In genomic region chr19:33063356-33064116, GRCh38 we compare ENCODE assay signal across 8 cellular contexts. TPM values are rescaled to one million over a fixed set of nuclear protein-coding genes. Genes with fewer than 3 reads are reported as not detected.
A peak's percentile ranks its signal among the peaks of the same experiment; 100 is the strongest.
DNase-seq lines count a peak whose midpoint lies in the region; ATAC-seq and TF ChIP-seq lines count a peak whose summit lies in the region.

No MANE protein-coding gene starts in this region.

- POLR2A ChIA-PET in CD4-positive, alpha-beta memory T cell (lab: Charles Lee; ENCODE audit: partially characterized antibody), result no interaction called here
- POLR2A ChIA-PET in activated CD4-positive, alpha-beta memory T cell treated with anti-CD3 and anti-CD28 coated beads, Interleukin-2, amount 10 ng/mL, durations not matched to agents 7 days and 5 days (lab: Charles Lee), result no interaction called here

- H3K4me3 ChIP-seq in CD4-positive, alpha-beta memory T cell (ENCODE audit: low read length in 2 of 2), result no peak overlapping the region
- H3K4me3 ChIP-seq in Karpas-422 (ENCODE audit: low read length) (peak overlapping the region; percentile 69), heart right ventricle (peak overlapping the region; percentile 44 to 66 (median 61))

- peak overlapping the region; percentile 61 for H3K9ac ChIP-seq in Karpas-422 (ENCODE audit: low read length)

- peak overlapping the region; percentile 20 to 69 (median 58) for H3K4me3 Mint-ChIP-seq in CD4-positive, alpha-beta memory T cell
- peak overlapping the region; percentile 55 for H3K4me3 Mint-ChIP-seq in activated CD4-positive, alpha-beta memory T cell treated with anti-CD3 and anti-CD28 coated beads, Interleukin-2, amount 10 ng/mL, durations not matched to agents 7 days and 5 days

- peak overlapping the region; percentile 70 for H3K4me2 ChIP-seq in Karpas-422 (ENCODE audit: low read depth, low read length, poor library complexity, severe bottlenecking)

- no peak for TF ChIP-seq CTCF in heart right ventricle (IDR thresholded peaks at IDR 0.05)

- CTCF ChIA-PET in CD4-positive, alpha-beta memory T cell (lab: Charles Lee; ENCODE audit: partially characterized antibody), result no interaction called here
- CTCF ChIA-PET in activated CD4-positive, alpha-beta memory T cell treated with anti-CD3 and anti-CD28 coated beads, Interleukin-2, amount 10 ng/mL, durations not matched to agents 7 days and 5 days (lab: Charles Lee), result no interaction called here

- no peaks in the 10 kb centered on the region for H3K9me3 ChIP-seq in CD4-positive, alpha-beta memory T cell (ENCODE audit: control insufficient read depth in 1 of 2, low read length in 2 of 2)
- H3K9me3 ChIP-seq in Karpas-422 (ENCODE audit: low read length), result no peaks in the 10 kb centered on the region
- no peaks in the 10 kb centered on the region for H3K9me3 ChIP-seq in heart right ventricle

- ATAC-seq in heart right ventricle (peak in 1 of 8 donors; percentile 15), HG03280 (IDR thresholded peaks at IDR 0.05; ENCODE audit: unreplicated experiment) (no peak), HG02610 (IDR thresholded peaks at IDR 0.05; ENCODE audit: unreplicated experiment) (no peak)

- H3K36me3 ChIP-seq in CD4-positive, alpha-beta memory T cell (ENCODE audit: insufficient read depth, low read length), result no peaks in the 10 kb centered on the region
- no peaks in the 10 kb centered on the region for H3K36me3 ChIP-seq in Karpas-422 (ENCODE audit: insufficient read depth, low read length)
- no peaks in the 10 kb centered on the region for H3K36me3 ChIP-seq in heart right ventricle

- H3K4me1 Mint-ChIP-seq in CD4-positive, alpha-beta memory T cell, result peaks cover 0 to 4% (median 2%) of the 10 kb centered on the region in 4 donors
- H3K4me1 Mint-ChIP-seq in activated CD4-positive, alpha-beta memory T cell treated with anti-CD3 and anti-CD28 coated beads, Interleukin-2, amount 10 ng/mL, durations not matched to agents 7 days and 5 days, result peaks cover 6% of the 10 kb centered on the region

- 0 out of 2 replicates have a peak, but pooled peaks cover 7% of the 10 kb centered on the region for H4K20me1 ChIP-seq in Karpas-422 (ENCODE audit: insufficient read depth, low read depth, low read length)

- H2AFZ ChIP-seq in Karpas-422 (ENCODE audit: low read length), result no peak overlapping the region

- WGBS in heart right ventricle, 2 donors, result 5 to 6% methylated on average over 38 of the region's 38 CpGs

- H3K27me3 Mint-ChIP-seq in CD4-positive, alpha-beta memory T cell, result peaks cover 13 to 26% of the 10 kb centered on the region in 2 donors
- peaks cover 27% of the 10 kb centered on the region for H3K27me3 Mint-ChIP-seq in activated CD4-positive, alpha-beta memory T cell treated with anti-CD3 and anti-CD28 coated beads, Interleukin-2, amount 10 ng/mL, durations not matched to agents 7 days and 5 days

- no peaks in the 10 kb centered on the region for H3K9me2 ChIP-seq in Karpas-422 (replicated peaks; ENCODE audit: insufficient read depth, low read length)

- intact Hi-C loops in CD4-positive, alpha-beta memory T cell (cut with micrococcal nuclease), result no loop called here
- intact Hi-C loops in heart right ventricle (cut with DNase I), result no loop called here

- peaks cover 0 to 1% (median 0%) of the 10 kb centered on the region in 8 donors for H3K9me3 Mint-ChIP-seq in CD4-positive, alpha-beta memory T cell
- H3K9me3 Mint-ChIP-seq in activated CD4-positive, alpha-beta memory T cell treated with anti-CD3 and anti-CD28 coated beads, Interleukin-2, amount 10 ng/mL, durations not matched to agents 7 days and 5 days, result no peaks in the 10 kb centered on the region

- H3K36me3 Mint-ChIP-seq in CD4-positive, alpha-beta memory T cell, result no peaks in the 10 kb centered on the region
- H3K36me3 Mint-ChIP-seq in activated CD4-positive, alpha-beta memory T cell treated with anti-CD3 and anti-CD28 coated beads, Interleukin-2, amount 10 ng/mL, durations not matched to agents 7 days and 5 days (ENCODE audit: low read depth), result no peaks in the 10 kb centered on the region

- no peak overlapping the region for H3K27ac Mint-ChIP-seq in CD4-positive, alpha-beta memory T cell
- no peak overlapping the region for H3K27ac Mint-ChIP-seq in activated CD4-positive, alpha-beta memory T cell treated with anti-CD3 and anti-CD28 coated beads, Interleukin-2, amount 10 ng/mL, durations not matched to agents 7 days and 5 days

- peaks cover 5% of the 10 kb centered on the region for H3K4me1 ChIP-seq in CD4-positive, alpha-beta memory T cell (ENCODE audit: insufficient read depth, low read length)
- peaks cover 17% of the 10 kb centered on the region for H3K4me1 ChIP-seq in Karpas-422 (ENCODE audit: low read length)
- H3K4me1 ChIP-seq in heart right ventricle, result peaks cover 0 to 16% (median 7%) of the 10 kb centered on the region in 9 donors

- no peaks in the 10 kb centered on the region for H3K27me3 ChIP-seq in CD4-positive, alpha-beta memory T cell (ENCODE audit: insufficient read depth, low read length)
- H3K27me3 ChIP-seq in Karpas-422 (ENCODE audit: low read length) (no peaks in the 10 kb centered on the region), heart right ventricle (peaks cover 0 to 44% (median 40%) of the 10 kb centered on the region in 7 donors)

- peaks cover 16% of the 10 kb centered on the region for H3K79me2 ChIP-seq in Karpas-422 (ENCODE audit: low read length)

- DNase-seq in CD4-positive, alpha-beta memory T cell, result no peak
- DNase-seq in Karpas-422 (peak; percentile 56), heart right ventricle (peak in 1 of 2 donors; percentile 17), putamen (ENCODE audit: low spot score) (peak; percentile 14), NCI-H226 (no peak)
- DNase-seq in activated CD4-positive, alpha-beta memory T cell treated with anti-CD3 and anti-CD28 coated beads, Interleukin-2, amount 10 ng/mL, durations not matched to agents 7 days and 5 days, result no peak

- no peak overlapping the region for H3K27ac ChIP-seq in CD4-positive, alpha-beta memory T cell (ENCODE audit: low read depth, low read length)
- H3K27ac ChIP-seq in Karpas-422 (ENCODE audit: low read length) (peak overlapping the region; percentile 28; the same call in 1 of the 2 replicates), heart right ventricle (no peak overlapping the region)

RNA-seq across cellular contexts. Expression of gene RHPN2, which starts 1.2 kb away (rescaled TPM):
- total RNA-seq in CD4-positive, alpha-beta memory T cell, result under 1 TPM; 0.14 to 0.20 TPM
- polyA plus RNA-seq in CD4-positive, alpha-beta memory T cell, result under 1 TPM in 1 of 2 donors, not detected in 1; 0.22 TPM
- total RNA-seq in Karpas-422 (2014; rRNA removed; shearing (Covaris generic); ENCODE audit: low replicate concordance), result 2.8 and 4.3 TPM in 2 replicates
- 1 to 10 TPM in 1 of 2 experiments, under 1 TPM in 1; 0.70 to 1.2 TPM for total RNA-seq in activated CD4-positive, alpha-beta memory T cell treated with anti-CD3 and anti-CD28 coated beads, Interleukin-2, amount 10 ng/mL, durations not matched to agents 7 days and 5 days
- 1 to 10 TPM in 6 of 10 donors, under 1 TPM in 4; 0.33 to 2.1 (median 1.2) TPM for total RNA-seq in heart right ventricle
- under 1 TPM; 0.68 to 0.95 TPM for polyA plus RNA-seq in heart right ventricle

RNA-seq across cellular contexts. Expression of gene GPATCH1, which starts 17.4 kb away (rescaled TPM):
- 10 to 100 TPM; 15.5 to 16.7 TPM for total RNA-seq in CD4-positive, alpha-beta memory T cell
- polyA plus RNA-seq in CD4-positive, alpha-beta memory T cell, result 1 to 10 TPM; 3.3 to 6.0 TPM
- total RNA-seq in Karpas-422 (2014; rRNA removed; shearing (Covaris generic); ENCODE audit: low replicate concordance), result 2.9 and 3.4 TPM in 2 replicates
- total RNA-seq in activated CD4-positive, alpha-beta memory T cell treated with anti-CD3 and anti-CD28 coated beads, Interleukin-2, amount 10 ng/mL, durations not matched to agents 7 days and 5 days, result 10 to 100 TPM; 10.8 to 11.0 TPM
- total RNA-seq in heart right ventricle, result 1 to 10 TPM; 4.5 to 7.4 (median 5.5) TPM
- 1 to 10 TPM; 3.1 to 4.1 TPM for polyA plus RNA-seq in heart right ventricle

Comparison
In these comparisons a context has a peak if more than half of its experiments do, and no peak if none do; other contexts are left out.
1. DNase-seq: peak in Karpas-422 (single experiment) and putamen (single experiment); none in CD4-positive, alpha-beta memory T cell (0 of 5), activated CD4-positive, alpha-beta memory T cell treated with anti-CD3 and anti-CD28 coated beads, Interleukin-2, amount 10 ng/mL, durations not matched to agents 7 days and 5 days (single experiment) and NCI-H226 (single experiment).
2. H3K4me3 ChIP-seq: peak in Karpas-422 (single experiment) and heart right ventricle (10 of 10); none in CD4-positive, alpha-beta memory T cell (0 of 2).